Comparison of ENCODE assay signal across 2 cellular contexts in genomic region chr3:81696090-81696489, GRCh38.
TF ChIP-seq lines count a peak whose summit lies in the region.

No MANE protein-coding gene starts in this region.

TF ChIP-seq in Ishikawa, 13 proteins besides CTCF, POLR2A, EP300 and RAD21:
- no peak; the same call in 1 of the 2 replicates for TF ChIP-seq CEBPB (IDR thresholded peaks at IDR 0.05)
- TF ChIP-seq FOXM1 (IDR thresholded peaks at IDR 0.05; ENCODE audit: borderline replicate concordance, low read depth): peak; percentile 26; the same call in 1 of the 2 replicates
- TF ChIP-seq TEAD4 (IDR thresholded peaks at IDR 0.05): peak; percentile 63
- peak; percentile 77; the same call in 1 of the 2 replicates for TF ChIP-seq TCF12 (IDR thresholded peaks at IDR 0.05; ENCODE audit: low read depth)
- TF ChIP-seq, protein P1, sequence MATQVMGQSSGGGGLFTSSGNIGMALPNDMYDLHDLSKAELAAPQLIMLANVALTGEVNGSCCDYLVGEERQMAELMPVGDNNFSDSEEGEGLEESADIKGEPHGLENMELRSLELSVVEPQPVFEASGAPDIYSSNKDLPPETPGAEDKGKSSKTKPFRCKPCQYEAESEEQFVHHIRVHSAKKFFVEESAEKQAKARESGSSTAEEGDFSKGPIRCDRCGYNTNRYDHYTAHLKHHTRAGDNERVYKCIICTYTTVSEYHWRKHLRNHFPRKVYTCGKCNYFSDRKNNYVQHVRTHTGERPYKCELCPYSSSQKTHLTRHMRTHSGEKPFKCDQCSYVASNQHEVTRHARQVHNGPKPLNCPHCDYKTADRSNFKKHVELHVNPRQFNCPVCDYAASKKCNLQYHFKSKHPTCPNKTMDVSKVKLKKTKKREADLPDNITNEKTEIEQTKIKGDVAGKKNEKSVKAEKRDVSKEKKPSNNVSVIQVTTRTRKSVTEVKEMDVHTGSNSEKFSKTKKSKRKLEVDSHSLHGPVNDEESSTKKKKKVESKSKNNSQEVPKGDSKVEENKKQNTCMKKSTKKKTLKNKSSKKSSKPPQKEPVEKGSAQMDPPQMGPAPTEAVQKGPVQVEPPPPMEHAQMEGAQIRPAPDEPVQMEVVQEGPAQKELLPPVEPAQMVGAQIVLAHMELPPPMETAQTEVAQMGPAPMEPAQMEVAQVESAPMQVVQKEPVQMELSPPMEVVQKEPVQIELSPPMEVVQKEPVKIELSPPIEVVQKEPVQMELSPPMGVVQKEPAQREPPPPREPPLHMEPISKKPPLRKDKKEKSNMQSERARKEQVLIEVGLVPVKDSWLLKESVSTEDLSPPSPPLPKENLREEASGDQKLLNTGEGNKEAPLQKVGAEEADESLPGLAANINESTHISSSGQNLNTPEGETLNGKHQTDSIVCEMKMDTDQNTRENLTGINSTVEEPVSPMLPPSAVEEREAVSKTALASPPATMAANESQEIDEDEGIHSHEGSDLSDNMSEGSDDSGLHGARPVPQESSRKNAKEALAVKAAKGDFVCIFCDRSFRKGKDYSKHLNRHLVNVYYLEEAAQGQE (IDR thresholded peaks at IDR 0.05; ENCODE audit: low read depth): no peak
- TF ChIP-seq NFIC (IDR thresholded peaks at IDR 0.05): peak; percentile 18; the same call in 1 of the 2 replicates

TF ChIP-seq in GM12878, 131 proteins besides CTCF, POLR2A, EP300 and RAD21:
- no peak for TF ChIP-seq HDGF (IDR thresholded peaks at IDR 0.05)
- TF ChIP-seq CHD4 (IDR thresholded peaks at IDR 0.05): no peak
- TF ChIP-seq CBX3 (IDR thresholded peaks at IDR 0.05; ENCODE audit: borderline replicate concordance, low read depth): no peak
- TF ChIP-seq, protein P2, sequence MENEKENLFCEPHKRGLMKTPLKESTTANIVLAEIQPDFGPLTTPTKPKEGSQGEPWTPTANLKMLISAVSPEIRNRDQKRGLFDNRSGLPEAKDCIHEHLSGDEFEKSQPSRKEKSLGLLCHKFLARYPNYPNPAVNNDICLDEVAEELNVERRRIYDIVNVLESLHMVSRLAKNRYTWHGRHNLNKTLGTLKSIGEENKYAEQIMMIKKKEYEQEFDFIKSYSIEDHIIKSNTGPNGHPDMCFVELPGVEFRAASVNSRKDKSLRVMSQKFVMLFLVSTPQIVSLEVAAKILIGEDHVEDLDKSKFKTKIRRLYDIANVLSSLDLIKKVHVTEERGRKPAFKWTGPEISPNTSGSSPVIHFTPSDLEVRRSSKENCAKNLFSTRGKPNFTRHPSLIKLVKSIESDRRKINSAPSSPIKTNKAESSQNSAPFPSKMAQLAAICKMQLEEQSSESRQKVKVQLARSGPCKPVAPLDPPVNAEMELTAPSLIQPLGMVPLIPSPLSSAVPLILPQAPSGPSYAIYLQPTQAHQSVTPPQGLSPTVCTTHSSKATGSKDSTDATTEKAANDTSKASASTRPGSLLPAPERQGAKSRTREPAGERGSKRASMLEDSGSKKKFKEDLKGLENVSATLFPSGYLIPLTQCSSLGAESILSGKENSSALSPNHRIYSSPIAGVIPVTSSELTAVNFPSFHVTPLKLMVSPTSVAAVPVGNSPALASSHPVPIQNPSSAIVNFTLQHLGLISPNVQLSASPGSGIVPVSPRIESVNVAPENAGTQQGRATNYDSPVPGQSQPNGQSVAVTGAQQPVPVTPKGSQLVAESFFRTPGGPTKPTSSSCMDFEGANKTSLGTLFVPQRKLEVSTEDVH (IDR thresholded peaks at IDR 0.05; ENCODE audit: low read depth, partially characterized antibody): no peak
- TF ChIP-seq PKNOX1 (IDR thresholded peaks at IDR 0.05): no peak
- no peak for TF ChIP-seq BMI1 (IDR thresholded peaks at IDR 0.05; ENCODE audit: borderline replicate concordance)
- no peak for TF ChIP-seq ETV6 (conservative IDR thresholded peaks at IDR 0.05 in 1 of 2, IDR thresholded peaks at IDR 0.05 in 1 of 2; ENCODE audit: borderline replicate concordance in 1 of 2, low read depth in 1 of 2)
- TF ChIP-seq, protein P3, sequence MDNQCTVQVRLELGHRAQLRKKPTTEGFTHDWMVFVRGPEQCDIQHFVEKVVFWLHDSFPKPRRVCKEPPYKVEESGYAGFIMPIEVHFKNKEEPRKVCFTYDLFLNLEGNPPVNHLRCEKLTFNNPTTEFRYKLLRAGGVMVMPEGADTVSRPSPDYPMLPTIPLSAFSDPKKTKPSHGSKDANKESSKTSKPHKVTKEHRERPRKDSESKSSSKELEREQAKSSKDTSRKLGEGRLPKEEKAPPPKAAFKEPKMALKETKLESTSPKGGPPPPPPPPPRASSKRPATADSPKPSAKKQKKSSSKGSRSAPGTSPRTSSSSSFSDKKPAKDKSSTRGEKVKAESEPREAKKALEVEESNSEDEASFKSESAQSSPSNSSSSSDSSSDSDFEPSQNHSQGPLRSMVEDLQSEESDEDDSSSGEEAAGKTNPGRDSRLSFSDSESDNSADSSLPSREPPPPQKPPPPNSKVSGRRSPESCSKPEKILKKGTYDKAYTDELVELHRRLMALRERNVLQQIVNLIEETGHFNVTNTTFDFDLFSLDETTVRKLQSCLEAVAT (IDR thresholded peaks at IDR 0.05): no peak
- TF ChIP-seq SMAD5 (IDR thresholded peaks at IDR 0.05; ENCODE audit: low read depth): no peak
- TF ChIP-seq TCF12 (IDR thresholded peaks at IDR 0.05; ENCODE audit: low read depth, low read length): no peak
- TF ChIP-seq POU2F2 (IDR thresholded peaks at IDR 0.05; ENCODE audit: borderline replicate concordance, low read depth, low read length): no peak
- TF ChIP-seq ZNF622 (IDR thresholded peaks at IDR 0.05): no peak
- TF ChIP-seq JUNB (IDR thresholded peaks at IDR 0.05): no peak
- no peak for TF ChIP-seq SUPT20H (IDR thresholded peaks at IDR 0.05; ENCODE audit: borderline replicate concordance, control insufficient read depth, low read depth, low read length)
- TF ChIP-seq MTA2 (IDR thresholded peaks at IDR 0.05; ENCODE audit: low read depth): no peak
- no peak for TF ChIP-seq CHD1 (IDR thresholded peaks at IDR 0.05; ENCODE audit: low read depth, low read length)
- TF ChIP-seq, protein P4, sequence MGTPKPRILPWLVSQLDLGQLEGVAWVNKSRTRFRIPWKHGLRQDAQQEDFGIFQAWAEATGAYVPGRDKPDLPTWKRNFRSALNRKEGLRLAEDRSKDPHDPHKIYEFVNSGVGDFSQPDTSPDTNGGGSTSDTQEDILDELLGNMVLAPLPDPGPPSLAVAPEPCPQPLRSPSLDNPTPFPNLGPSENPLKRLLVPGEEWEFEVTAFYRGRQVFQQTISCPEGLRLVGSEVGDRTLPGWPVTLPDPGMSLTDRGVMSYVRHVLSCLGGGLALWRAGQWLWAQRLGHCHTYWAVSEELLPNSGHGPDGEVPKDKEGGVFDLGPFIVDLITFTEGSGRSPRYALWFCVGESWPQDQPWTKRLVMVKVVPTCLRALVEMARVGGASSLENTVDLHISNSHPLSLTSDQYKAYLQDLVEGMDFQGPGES (IDR thresholded peaks at IDR 0.05): no peak
- TF ChIP-seq, protein P5, sequence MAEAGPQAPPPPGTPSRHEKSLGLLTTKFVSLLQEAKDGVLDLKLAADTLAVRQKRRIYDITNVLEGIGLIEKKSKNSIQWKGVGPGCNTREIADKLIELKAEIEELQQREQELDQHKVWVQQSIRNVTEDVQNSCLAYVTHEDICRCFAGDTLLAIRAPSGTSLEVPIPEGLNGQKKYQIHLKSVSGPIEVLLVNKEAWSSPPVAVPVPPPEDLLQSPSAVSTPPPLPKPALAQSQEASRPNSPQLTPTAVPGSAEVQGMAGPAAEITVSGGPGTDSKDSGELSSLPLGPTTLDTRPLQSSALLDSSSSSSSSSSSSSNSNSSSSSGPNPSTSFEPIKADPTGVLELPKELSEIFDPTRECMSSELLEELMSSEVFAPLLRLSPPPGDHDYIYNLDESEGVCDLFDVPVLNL (IDR thresholded peaks at IDR 0.05; ENCODE audit: low read depth, low read length): no peak
- TF ChIP-seq SREBF2 (IDR thresholded peaks at IDR 0.05; ENCODE audit: low read length): no peak
